In the genomic region with DNA sequence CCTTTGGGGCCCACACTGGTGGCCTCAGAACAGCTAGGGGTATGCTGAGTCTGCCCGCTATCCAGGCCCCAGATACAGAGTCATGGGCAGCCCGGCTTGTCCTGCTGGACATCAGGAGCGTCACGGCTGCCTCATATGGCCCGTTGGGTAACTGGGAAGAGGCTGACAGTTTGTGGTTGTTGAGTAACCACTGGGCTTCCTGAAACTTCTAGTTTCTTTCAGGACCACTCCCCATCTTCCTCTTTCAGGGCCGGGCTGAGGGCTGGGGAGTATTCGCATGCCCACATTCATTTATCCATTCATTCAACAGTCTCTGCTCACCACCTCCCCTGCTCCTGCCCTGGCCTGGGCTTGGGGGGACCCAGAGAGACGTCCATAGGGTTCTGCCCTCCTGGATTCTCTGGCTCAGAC, we compare ENCODE assay signal across 13 cellular contexts. TPM values are rescaled to one million over a fixed set of nuclear protein-coding genes. Genes with fewer than 3 reads are reported as not detected.
DNase-seq lines count a peak whose midpoint lies in the region; ATAC-seq and TF ChIP-seq lines count a peak whose summit lies in the region.
"Had no signal": no experiment of that assay in that cellular context is flagged by ENCODE, and none has a peak within 500 bp of the region (broad histone marks: within the 10 kb centered on the region; RNA-seq: fewer than 3 reads in every experiment).

No MANE protein-coding gene starts in this region.

- no peak overlapping the region for H2AK5ac ChIP-seq in trophoblast cell (ENCODE audit: low read length)

- peak overlapping the region in 2 of 4 donors; percentile 23 to 52 for H3K27ac ChIP-seq in Peyer's patch
- no peak overlapping the region for H3K27ac ChIP-seq in trophoblast cell (ENCODE audit: low read depth, low read length)
- H3K27ac ChIP-seq: prostate gland had no signal

- H2BK12ac ChIP-seq in trophoblast cell (ENCODE audit: low read length) = no peak overlapping the region

- no peaks in the 10 kb centered on the region for H3K27me3 ChIP-seq in Peyer's patch
- no peaks in the 10 kb centered on the region for H3K27me3 ChIP-seq in trophoblast cell (ENCODE audit: insufficient read depth, low read length)

- H3K23ac ChIP-seq in trophoblast cell (ENCODE audit: low read length) = no peak overlapping the region

- H2BK5ac ChIP-seq in trophoblast cell (ENCODE audit: low read depth, low read length, poor library complexity) = no peak overlapping the region

- ATAC-seq in GM21529 (IDR thresholded peaks at IDR 0.05; ENCODE audit: unreplicated experiment) (no peak), HG03139 (IDR thresholded peaks at IDR 0.05; ENCODE audit: unreplicated experiment) (no peak)

- H2AFZ ChIP-seq in trophoblast cell (ENCODE audit: insufficient read depth, low read length, poor library complexity) = no peak overlapping the region

- no peak overlapping the region for H2BK120ac ChIP-seq in trophoblast cell (ENCODE audit: insufficient read depth, low read length, poor library complexity)

- H4K12ac ChIP-seq in trophoblast cell (ENCODE audit: low read depth, low read length) = no peak overlapping the region

- H3K9me3 ChIP-seq in Peyer's patch = no peaks in the 10 kb centered on the region
- no peaks in the 10 kb centered on the region for H3K9me3 ChIP-seq in trophoblast cell (ENCODE audit: insufficient read depth, low read depth, low read length)
- H3K9me3 ChIP-seq: prostate gland had no signal

- no peak overlapping the region for H3K14ac ChIP-seq in trophoblast cell (ENCODE audit: low read length)

- no peaks in the 10 kb centered on the region for H3K79me2 ChIP-seq in trophoblast cell (ENCODE audit: control insufficient read depth, insufficient read depth, low read length, poor library complexity)

- no peak overlapping the region for H3K18ac ChIP-seq in trophoblast cell (ENCODE audit: low read length)

- H3K4ac ChIP-seq in trophoblast cell (ENCODE audit: low read depth, low read length) = no peak overlapping the region

- TF ChIP-seq POLR2A in Peyer's patch (IDR thresholded peaks at IDR 0.05) = no peak

- H3K36me3 ChIP-seq in Peyer's patch = no peaks in the 10 kb centered on the region
- no peaks in the 10 kb centered on the region for H3K36me3 ChIP-seq in trophoblast cell (ENCODE audit: control insufficient read depth in 1 of 2, insufficient read depth in 2 of 2, low read length in 2 of 2)
- H3K36me3 ChIP-seq: prostate gland had no signal

- H3K4me1 ChIP-seq in Peyer's patch = no peaks in the 10 kb centered on the region
- peaks cover 17 to 21% of the 10 kb centered on the region in 2 experiments for H3K4me1 ChIP-seq in trophoblast cell (ENCODE audit: control insufficient read depth in 1 of 2, insufficient read depth in 2 of 2, low read length in 2 of 2)
- H3K4me1 ChIP-seq: prostate gland had no signal

- intact Hi-C loops in cardiac septum (cut with DNase I) = no loop called here

- H4K91ac ChIP-seq in trophoblast cell (ENCODE audit: low read depth, low read length) = no peak overlapping the region

- no peak for TF ChIP-seq CTCF in Peyer's patch (IDR thresholded peaks at IDR 0.05)

- no peak overlapping the region for H3K9ac ChIP-seq in trophoblast cell (ENCODE audit: low read length)

- no peaks in the 10 kb centered on the region for H3K79me1 ChIP-seq in trophoblast cell (ENCODE audit: low read length)

- WGBS in trophoblast cell (ENCODE audit: extremely low coverage, insufficient coverage, insufficient read length) = no CpG with 5 or more reads among the region's 8 CpGs

- H4K8ac ChIP-seq in trophoblast cell (ENCODE audit: low read depth, low read length) = no peak overlapping the region

- no peak overlapping the region for H3K4me2 ChIP-seq in trophoblast cell (ENCODE audit: low read length)

- no peak overlapping the region for H3K4me3 ChIP-seq in Peyer's patch
- no peak overlapping the region for H3K4me3 ChIP-seq in trophoblast cell (ENCODE audit: low read depth, low read length)
- H3K4me3 ChIP-seq: prostate gland had no signal

- peak; percentile 77 for DNase-seq in GDM1 (lab: John Stamatoyannopoulos, UW)
- peak in 2 of 3 donors; percentile 47 to 58 for DNase-seq in Peyer's patch
- peak; percentile 86 for DNase-seq in cardiac septum (ENCODE audit: low spot score)
- DNase-seq in trophoblast cell = peak; percentile 34 to 42
- no peak for DNase-seq in LoVo (ENCODE audit: low spot score)
- DNase-seq in NCI-H2081 treated with DMSO at 0.1 percent for 48 hours (lab: John Stamatoyannopoulos, UW) = no peak
- DNase-seq: activated CD4-positive, alpha-beta T cell treated with anti-CD3 and anti-CD28 coated beads, Interleukin-2, amount 50 U/mL, for 1 hour; H7; stimulated activated CD4-positive, alpha-beta T cell treated with anti-CD3 and anti-CD28 coated beads, Interleukin-2, amount 100 ng/mL, for 24 hours had no signal

RNA-seq across cellular contexts. Expression of gene P2RY2, which starts 13.4 kb away (rescaled TPM):
- total RNA-seq in Peyer's patch (10 to 100 TPM in 3 of 4 donors, 1 to 10 TPM in 1; 6.6 to 42.7 (median 33.5) TPM), cardiac septum (13.5 TPM)
- polyA plus RNA-seq in trophoblast cell (2013) = 4.4 and 4.6 TPM in 2 replicates
- total RNA-seq: activated T-helper 2 cell treated with anti-CD3 and anti-CD28 coated beads, Interferon-gamma antibody, Interleukin-2, Interleukin-4, amounts not matched to agents 10 μg/mL and 5 μg/mL and 100 μg/mL, durations not matched to agents 14 hours and 24 hours and 36 hours had no signal

Comparison
In these comparisons a context has a peak if more than half of its experiments do, and no peak if none do; other contexts are left out.
1. DNase-seq: peak in GDM1 (single experiment), Peyer's patch (2 of 3), cardiac septum (single experiment) and trophoblast cell (2 of 2); none in LoVo (single experiment) and NCI-H2081 treated with DMSO at 0.1 percent for 48 hours (single experiment).